Comparison of ENCODE assay signal across 40 cellular contexts in genomic region chr18:74473976-74474375, GRCh38. TPM values are rescaled to one million over a fixed set of nuclear protein-coding genes. Genes with fewer than 3 reads are reported as not detected.
"Had no signal": no experiment of that assay in that cellular context is flagged by ENCODE, and none has a peak within 500 bp of the region (broad histone marks: within the 10 kb centered on the region; RNA-seq: fewer than 3 reads in every experiment).

No MANE protein-coding gene starts in this region.

- H3K27ac Mint-ChIP-seq: activated B cell treated with CpG ODN at 0.5 μM for 24 hours; activated CD4-positive, alpha-beta memory T cell treated with anti-CD3 and anti-CD28 coated beads for 36 hours; activated CD4-positive, alpha-beta T cell treated with anti-CD3 and anti-CD28 coated beads, Interleukin-2, amount 10 ng/mL, durations not matched to agents 24 days and 14 days; activated CD8-positive, alpha-beta T cell treated with anti-CD3 and anti-CD28 coated beads for 36 hours; activated naive CD4-positive, alpha-beta T cell treated with anti-CD3 and anti-CD28 coated beads for 36 hours; activated naive CD4-positive, alpha-beta T cell treated with anti-CD3 and anti-CD28 coated beads, Interleukin-2, amount 50 U/mL, for 72 hours; activated naive CD8-positive, alpha-beta T cell treated with anti-CD3 and anti-CD28 coated beads for 36 hours; activated T-cell treated with anti-CD3 and anti-CD28 coated beads, Interleukin-2, amount 50 U/mL, for 72 hours; activated T-helper 1 cell treated with anti-CD3 and anti-CD28 coated beads, Interleukin-12 subunit alpha, Interleukin-12 subunit beta, Interleukin-2, Interleukin-4 antibody, amounts not matched to agents 30 ng/mL and 10 ng/mL and 1 ng/mL, durations not matched to agents 14 hours and 24 hours and 36 hours; activated T-helper 17 cell treated with anti-CD3 and anti-CD28 coated beads, Interleukin-2, amount 50 U/mL, for 72 hours; T-helper 1 cell treated with Interleukin-12 subunit alpha and Interleukin-12 subunit beta and Interleukin-4 antibody, amounts not matched to agents 30 μg/mL and 1 μg/mL, for 36 hours; T-helper 2 cell treated with Interferon-gamma antibody and Interleukin-4, amounts not matched to agents 5 μg/mL and 100 μg/mL, for 36 hours had no signal

- H3K27me3 ChIP-seq: adrenal gland, body of pancreas, brain microvascular endothelial cell, breast epithelium, cardiac muscle cell had no signal

- DNase-seq: activated B cell treated with CpG ODN at 0.5 μM for 24 hours; activated CD4-positive, alpha-beta memory T cell treated with anti-CD3 and anti-CD28 coated beads for 36 hours; activated CD4-positive, alpha-beta T cell treated with anti-CD3 and anti-CD28 coated beads for 4 hours; activated CD4-positive, alpha-beta T cell treated with anti-CD3 and anti-CD28 coated beads, Interleukin-2, amount 10 ng/mL, durations not matched to agents 24 days and 14 days; activated CD4-positive, alpha-beta T cell treated with anti-CD3 and anti-CD28 coated beads, Interleukin-2, amount 50 U/mL, for 1 hour; activated CD4-positive, alpha-beta T cell treated with anti-CD3 and anti-CD28 coated beads, Interleukin-2, amount 50 U/mL, for 4 hours; activated CD4-positive, CD25-positive, alpha-beta regulatory T cell treated with anti-CD3 and anti-CD28 coated beads, Interleukin-2, amount 50 U/mL, for 72 hours; activated CD8-positive, alpha-beta memory T cell treated with anti-CD3 and anti-CD28 coated beads, Interleukin-2, amount 50 U/mL, for 4 hours; activated CD8-positive, alpha-beta T cell treated with anti-CD3 and anti-CD28 coated beads for 36 hours; activated effector memory CD4-positive, alpha-beta T cell treated with anti-CD3 and anti-CD28 coated beads, Interleukin-2, amount 50 U/mL, for 16 hours; activated gamma-delta T cell treated with Interleukin-2 at 50 U/mL for 16 hours; activated naive CD4-positive, alpha-beta T cell; activated naive CD4-positive, alpha-beta T cell treated with anti-CD3 and anti-CD28 coated beads for 36 hours; activated naive CD4-positive, alpha-beta T cell treated with anti-CD3 and anti-CD28 coated beads, Interleukin-2, amount 50 U/mL, for 16 hours; activated naive CD8-positive, alpha-beta T cell treated with anti-CD3 and anti-CD28 coated beads for 36 hours; activated T-cell treated with anti-CD3 and anti-CD28 coated beads for 4 hours; activated T-cell treated with anti-CD3 and anti-CD28 coated beads, Interleukin-2, amount 50 U/mL, for 1 hour; activated T-cell treated with anti-CD3 and anti-CD28 coated beads, Interleukin-2, amount 50 U/mL, for 4 hours; activated T-cell treated with anti-CD3 and anti-CD28 coated beads, Interleukin-2, amount 50 U/mL, for 72 hours; amniotic stem cell; aorta; body of pancreas; brain microvascular endothelial cell; caudate nucleus; cerebellar nuclear complex; T-helper 1 cell; T-helper 2 cell; T-helper 9 cell had no signal

- H3K4me3 ChIP-seq: adrenal gland, body of pancreas, breast epithelium, cardiac muscle cell had no signal

- H3K4me1 ChIP-seq: adrenal gland, body of pancreas, breast epithelium had no signal

- ATAC-seq: activated CD8-positive, alpha-beta T cell treated with anti-CD3 and anti-CD28 coated beads for 36 hours; activated naive CD4-positive, alpha-beta T cell treated with anti-CD3 and anti-CD28 coated beads, Interleukin-2, amount 50 U/mL, for 72 hours; activated T-cell treated with anti-CD3 and anti-CD28 coated beads, Interleukin-2, amount 50 U/mL, for 4 hours; activated T-cell treated with anti-CD3 and anti-CD28 coated beads, Interleukin-2, amount 50 U/mL, for 72 hours; activated T-helper 17 cell treated with anti-CD3 and anti-CD28 coated beads, Interleukin-2, amount 50 U/mL, for 72 hours; body of pancreas had no signal

- H3K27me3 Mint-ChIP-seq: activated naive CD8-positive, alpha-beta T cell treated with anti-CD3 and anti-CD28 coated beads for 36 hours had no signal

- H3K4me3 Mint-ChIP-seq: activated B cell treated with CpG ODN at 0.5 μM for 24 hours; activated CD4-positive, alpha-beta memory T cell treated with anti-CD3 and anti-CD28 coated beads for 36 hours; activated CD4-positive, alpha-beta T cell treated with anti-CD3 and anti-CD28 coated beads, Interleukin-2, amount 10 ng/mL, durations not matched to agents 24 days and 14 days; activated CD8-positive, alpha-beta T cell treated with anti-CD3 and anti-CD28 coated beads for 36 hours; activated naive CD4-positive, alpha-beta T cell treated with anti-CD3 and anti-CD28 coated beads for 36 hours; activated naive CD8-positive, alpha-beta T cell treated with anti-CD3 and anti-CD28 coated beads for 36 hours; activated T-cell treated with anti-CD3 and anti-CD28 coated beads, Interleukin-2, amount 50 U/mL, for 4 hours; activated T-cell treated with anti-CD3 and anti-CD28 coated beads, Interleukin-2, amount 50 U/mL, for 72 hours; activated T-helper 1 cell treated with anti-CD3 and anti-CD28 coated beads, Interleukin-12 subunit alpha, Interleukin-12 subunit beta, Interleukin-2, Interleukin-4 antibody, amounts not matched to agents 30 ng/mL and 10 ng/mL and 1 ng/mL, durations not matched to agents 14 hours and 24 hours and 36 hours; activated T-helper 17 cell treated with anti-CD3 and anti-CD28 coated beads, Interleukin-2, amount 50 U/mL, for 72 hours; central memory CD8-positive, alpha-beta T cell; T-helper 1 cell treated with Interleukin-12 subunit alpha and Interleukin-12 subunit beta and Interleukin-4 antibody, amounts not matched to agents 30 μg/mL and 1 μg/mL, for 36 hours; T-helper 2 cell treated with Interferon-gamma antibody and Interleukin-4, amounts not matched to agents 5 μg/mL and 100 μg/mL, for 36 hours had no signal

- H3K9me3 Mint-ChIP-seq: T-helper 1 cell treated with Interleukin-12 subunit alpha and Interleukin-12 subunit beta and Interleukin-4 antibody, amounts not matched to agents 30 μg/mL and 1 μg/mL, for 36 hours; T-helper 2 cell treated with Interferon-gamma antibody and Interleukin-4, amounts not matched to agents 5 μg/mL and 100 μg/mL, for 36 hours had no signal

- H3K36me3 Mint-ChIP-seq: activated CD4-positive, alpha-beta memory T cell treated with anti-CD3 and anti-CD28 coated beads for 36 hours; activated naive CD8-positive, alpha-beta T cell treated with anti-CD3 and anti-CD28 coated beads for 36 hours had no signal

- H3K9me3 ChIP-seq: adrenal gland, breast epithelium had no signal

- H3K27ac ChIP-seq: adrenal gland, body of pancreas, brain microvascular endothelial cell, breast epithelium, cardiac muscle cell, VCaP had no signal

- H3K36me3 ChIP-seq: adrenal gland, brain microvascular endothelial cell, breast epithelium, cardiac muscle cell had no signal

- H3K4me1 Mint-ChIP-seq: activated B cell treated with CpG ODN at 0.5 μM for 24 hours; activated T-helper 17 cell treated with anti-CD3 and anti-CD28 coated beads, Interleukin-2, amount 50 U/mL, for 72 hours; central memory CD8-positive, alpha-beta T cell had no signal

RNA-seq across cellular contexts. Expression of gene DIPK1C, which starts 16.9 kb away (rescaled TPM):
- total RNA-seq: activated B cell treated with CpG ODN at 0.5 μM for 24 hours; activated CD4-positive, alpha-beta memory T cell treated with anti-CD3 and anti-CD28 coated beads for 36 hours; activated CD4-positive, alpha-beta T cell treated with anti-CD3 and anti-CD28 coated beads, Interleukin-2, amount 10 ng/mL, durations not matched to agents 24 days and 14 days; activated CD8-positive, alpha-beta memory T cell treated with anti-CD3 and anti-CD28 coated beads for 36 hours; activated CD8-positive, alpha-beta T cell treated with anti-CD3 and anti-CD28 coated beads for 36 hours; activated naive CD4-positive, alpha-beta T cell treated with anti-CD3 and anti-CD28 coated beads for 36 hours; activated naive CD4-positive, alpha-beta T cell treated with anti-CD3 and anti-CD28 coated beads, Interleukin-2, amount 50 U/mL, for 72 hours; activated naive CD8-positive, alpha-beta T cell treated with anti-CD3 and anti-CD28 coated beads for 36 hours; activated T-cell treated with anti-CD3 and anti-CD28 coated beads, Interleukin-2, amount 50 U/mL, for 4 hours; activated T-cell treated with anti-CD3 and anti-CD28 coated beads, Interleukin-2, amount 50 U/mL, for 72 hours; activated T-helper 1 cell treated with anti-CD3 and anti-CD28 coated beads, Interleukin-12 subunit alpha, Interleukin-12 subunit beta, Interleukin-2, Interleukin-4 antibody, amounts not matched to agents 30 ng/mL and 10 ng/mL and 1 ng/mL, durations not matched to agents 14 hours and 24 hours and 36 hours; activated T-helper 17 cell treated with anti-CD3 and anti-CD28 coated beads, Interleukin-2, amount 50 U/mL, for 72 hours; aorta; astrocyte; body of pancreas; cardiac muscle cell had no signal
